ENCODE assay signal across 21 cellular contexts in the genomic region with DNA sequence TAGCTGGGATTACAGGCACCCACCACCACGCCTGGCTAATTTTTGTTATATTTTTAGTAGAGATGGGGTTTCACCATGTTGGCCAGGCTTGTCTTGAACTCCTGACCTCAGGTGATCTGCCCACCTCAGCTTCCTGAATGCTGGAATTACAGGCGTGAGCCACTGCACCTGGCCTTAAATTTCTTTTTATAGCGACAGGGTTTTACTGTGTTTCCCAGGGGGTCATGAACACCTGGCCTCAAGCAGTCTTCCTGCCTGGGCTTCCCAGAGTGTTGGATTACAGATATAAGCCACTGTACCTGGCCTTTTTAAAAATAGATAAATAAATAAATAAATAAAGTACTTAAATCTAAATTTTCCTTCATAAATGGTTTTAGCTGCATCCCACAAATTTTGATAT. TPM values are rescaled to one million over a fixed set of nuclear protein-coding genes. Genes with fewer than 3 reads are reported as not detected.
A peak's percentile ranks its signal among the peaks of the same experiment; 100 is the strongest.
DNase-seq lines count a peak whose midpoint lies in the region; ATAC-seq and TF ChIP-seq lines count a peak whose summit lies in the region.
"Had no signal": no experiment of that assay in that cellular context is flagged by ENCODE, and none has a peak within 500 bp of the region (broad histone marks: within the 10 kb centered on the region; RNA-seq: fewer than 3 reads in every experiment).

No MANE protein-coding gene starts in this region.

- peak; percentile 10 to 60 (median 12) for DNase-seq in NCI-H1417 (lab: John Stamatoyannopoulos, UW)
- no peak for DNase-seq in NCI-H1417 treated with DMSO at 0.1 percent for 48 hours (lab: John Stamatoyannopoulos, UW)
- DNase-seq in Karpas-422: peak; percentile 36
- peak; percentile 57 for DNase-seq in NCI-H2171 treated with DMSO at 0.1 percent for 48 hours (lab: John Stamatoyannopoulos, UW)
- no peak for DNase-seq in mesothelial cell of epicardium (ENCODE audit: low spot score in 2 of 2, unreplicated experiment in 2 of 2)
- no peak for DNase-seq in NCI-H446 (lab: John Stamatoyannopoulos, UW)
- no peak for DNase-seq in psoas muscle
- no peak for DNase-seq in NCI-H526 treated with DMSO at 0.1 percent for 48 hours (lab: John Stamatoyannopoulos, UW)
- DNase-seq: 8988T; CD4-positive, alpha-beta memory T cell; DND-41; GDM1; NCI-H2029 treated with DMSO at 0.1 percent for 48 hours; NK-92 treated with Interleukin-12 subunit alpha and Interleukin-12 subunit beta, amount 100 ng/mL, for 24 hours; SHP77 treated with DMSO at 0.1 percent for 48 hours had no signal

- H3K27me3 Mint-ChIP-seq in mesothelial cell of epicardium (ENCODE audit: low read depth): no peaks in the 10 kb centered on the region

- no peak for ATAC-seq in psoas muscle
- ATAC-seq: GM12878 had no signal

- H3K27me3 ChIP-seq in Karpas-422 (ENCODE audit: low read length): no peaks in the 10 kb centered on the region
- no peaks in the 10 kb centered on the region for H3K27me3 ChIP-seq in psoas muscle (ENCODE audit: insufficient read depth in 3 of 3, low read length in 2 of 3)

- TF ChIP-seq CTCF in mesothelial cell of epicardium (IDR thresholded peaks at IDR 0.05; ENCODE audit: unreplicated experiment): no peak
- no peak for TF ChIP-seq CTCF in psoas muscle (IDR thresholded peaks at IDR 0.05)

- peaks cover 75% of the 10 kb centered on the region for H3K79me2 ChIP-seq in Karpas-422 (ENCODE audit: low read length)

- H3K4me1 ChIP-seq in Karpas-422 (ENCODE audit: low read length): peaks cover 58% of the 10 kb centered on the region
- H3K4me1 ChIP-seq in psoas muscle: no peaks in the 10 kb centered on the region

- H3K4me3 Mint-ChIP-seq in mesothelial cell of epicardium: no peak overlapping the region
- H3K4me3 Mint-ChIP-seq: CD4-positive, alpha-beta memory T cell; IgD-negative memory B cell had no signal

- intact Hi-C loops in psoas muscle (cut with DNase I): no loop called here

- H3K27ac ChIP-seq in Karpas-422 (ENCODE audit: low read length) (peak overlapping the region; percentile 67), psoas muscle (no peak overlapping the region)
- H3K27ac ChIP-seq: HL-60 had no signal

- H3K27ac Mint-ChIP-seq in mesothelial cell of epicardium: peak overlapping the region; percentile 76
- H3K27ac Mint-ChIP-seq: CD4-positive, alpha-beta memory T cell; IgD-negative memory B cell had no signal

- H3K9me3 ChIP-seq in Karpas-422 (ENCODE audit: low read length): no peaks in the 10 kb centered on the region
- H3K9me3 ChIP-seq in psoas muscle: no peaks in the 10 kb centered on the region

- H3K4me3 ChIP-seq in Karpas-422 (ENCODE audit: low read length): no peak overlapping the region
- H3K4me3 ChIP-seq in psoas muscle: no peak overlapping the region
- H3K4me3 ChIP-seq: GM12878 had no signal

- H3K9ac ChIP-seq in Karpas-422 (ENCODE audit: low read length): no peak overlapping the region

- no peaks in the 10 kb centered on the region for H3K9me3 Mint-ChIP-seq in mesothelial cell of epicardium
- H3K9me3 Mint-ChIP-seq: IgD-negative memory B cell had no signal

- WGBS in psoas muscle, 3 donors: 74 to 81% (median 76%) methylated on average over 3 of the region's 3 CpGs

- H3K36me3 ChIP-seq in Karpas-422 (ENCODE audit: insufficient read depth, low read length): no peaks in the 10 kb centered on the region
- no peaks in the 10 kb centered on the region for H3K36me3 ChIP-seq in psoas muscle (ENCODE audit: insufficient read depth in 1 of 2, low read depth in 1 of 2)

- peak overlapping the region; percentile 22 for H3K4me2 ChIP-seq in Karpas-422 (ENCODE audit: low read depth, low read length, poor library complexity, severe bottlenecking)

- H4K20me1 ChIP-seq in Karpas-422 (ENCODE audit: insufficient read depth, low read depth, low read length): no peaks in the 10 kb centered on the region

- no peaks in the 10 kb centered on the region for H3K9me2 ChIP-seq in Karpas-422 (replicated peaks; ENCODE audit: insufficient read depth, low read length)

- no peak overlapping the region for H2AFZ ChIP-seq in Karpas-422 (ENCODE audit: low read length)

- H3K36me3 Mint-ChIP-seq in mesothelial cell of epicardium: peaks cover 3% of the 10 kb centered on the region
- H3K36me3 Mint-ChIP-seq: CD4-positive, alpha-beta memory T cell; IgD-negative memory B cell had no signal

- peaks cover 17% of the 10 kb centered on the region for H3K4me1 Mint-ChIP-seq in mesothelial cell of epicardium
- H3K4me1 Mint-ChIP-seq: CD4-positive, alpha-beta memory T cell; IgD-negative memory B cell had no signal

RNA-seq across cellular contexts. Expression of a gene that starts 57.5 kb away (rescaled TPM):
- total RNA-seq in Karpas-422 (2014; rRNA removed; shearing (Covaris generic); ENCODE audit: low replicate concordance): 9.5 and 21.4 TPM in 2 replicates
- 18.1 to 19.7 TPM (median 19.3 TPM) in 3 replicates for total RNA-seq in mesothelial cell of epicardium
- total RNA-seq in psoas muscle: not detected
- polyA plus RNA-seq in psoas muscle: not detected
- total RNA-seq: CD4-positive, alpha-beta memory T cell; NCI-H460; OCI-LY7 had no signal
- polyA plus RNA-seq: BJ; CD4-positive, alpha-beta memory T cell; IgD-negative memory B cell had no signal

Comparison
In these comparisons a context has a peak if more than half of its experiments do, and no peak if none do; other contexts are left out.
1. DNase-seq: peak in NCI-H1417 (3 of 3), Karpas-422 (single experiment) and NCI-H2171 treated with DMSO at 0.1 percent for 48 hours (single experiment); none in NCI-H1417 treated with DMSO at 0.1 percent for 48 hours (single experiment), mesothelial cell of epicardium (0 of 2), NCI-H446 (0 of 2), psoas muscle (0 of 2) and NCI-H526 treated with DMSO at 0.1 percent for 48 hours (single experiment).
2. RNA of a gene that starts 57.5 kb away (total RNA-seq): 9.5 to 21.4 TPM in Karpas-422 and 18.1 to 19.7 TPM in mesothelial cell of epicardium; not detected in psoas muscle; every median in the first group is over 10 times any median in the second.